Comparison of ENCODE assay signal across 8 cellular contexts in the genomic region with DNA sequence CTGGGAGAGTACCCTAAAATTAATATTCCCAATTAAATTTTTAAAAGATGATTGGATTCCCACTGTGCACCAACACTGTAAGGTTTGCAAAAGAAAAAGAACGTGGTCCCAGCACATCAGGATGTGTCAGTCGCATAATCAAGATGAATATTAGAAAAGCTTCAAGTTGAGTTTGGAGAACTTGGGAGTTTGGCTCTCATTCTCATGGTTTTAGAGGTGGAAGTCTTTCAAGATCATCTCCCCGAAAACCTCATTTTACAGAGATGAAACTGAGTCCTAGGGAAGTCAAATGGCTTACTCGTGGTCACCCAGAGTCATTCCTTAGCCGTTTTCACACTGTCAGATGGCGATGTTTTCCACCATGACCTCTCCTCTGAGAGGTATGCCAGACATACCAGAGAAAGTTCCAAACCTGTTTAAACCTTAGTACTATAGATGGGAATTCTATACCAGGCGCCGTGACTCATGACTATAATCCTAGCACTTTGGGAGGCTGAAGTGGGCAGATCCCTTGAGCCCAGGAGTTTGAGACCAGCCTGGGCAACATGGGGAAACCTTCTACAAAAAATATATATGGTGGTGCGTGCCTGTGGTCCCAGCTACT. TPM values are rescaled to one million over a fixed set of nuclear protein-coding genes. Genes with fewer than 3 reads are reported as not detected.
A peak's percentile ranks its signal among the peaks of the same experiment; 100 is the strongest.
DNase-seq lines count a peak whose midpoint lies in the region; ATAC-seq and TF ChIP-seq lines count a peak whose summit lies in the region.

No MANE protein-coding gene starts in this region.

- H3K27ac ChIP-seq in SJSA1: peak overlapping the region; percentile 93
- H3K27ac ChIP-seq in esophagus (ENCODE audit: low read depth in 2 of 2, low read length in 1 of 2): peak overlapping the region in 1 of 2 donors; percentile 80
- peak overlapping the region; percentile 93 to 98 for H3K27ac ChIP-seq in prostate gland

- ATAC-seq in HG02623 (IDR thresholded peaks at IDR 0.05; ENCODE audit: unreplicated experiment): no peak
- no peak for ATAC-seq in HG02885 (IDR thresholded peaks at IDR 0.05; ENCODE audit: poor library complexity, unreplicated experiment)

- H3K4me1 ChIP-seq in ES-I3 (ENCODE audit: insufficient read depth, low read length): peaks cover 25% of the 10 kb centered on the region
- H3K4me1 ChIP-seq in SJSA1 (replicated peaks): peaks cover 76% of the 10 kb centered on the region
- H3K4me1 ChIP-seq in esophagus (ENCODE audit: control insufficient read depth in 2 of 2, insufficient read depth in 2 of 2, low read length in 1 of 2): peaks cover 0 to 8% of the 10 kb centered on the region in 2 donors
- H3K4me1 ChIP-seq in prostate gland (replicated peaks): peaks cover 8% of the 10 kb centered on the region

- H3K27me3 ChIP-seq in SJSA1 (replicated peaks): no peaks in the 10 kb centered on the region
- no peaks in the 10 kb centered on the region for H3K27me3 ChIP-seq in esophagus (ENCODE audit: control insufficient read depth in 1 of 2, insufficient read depth in 2 of 2, low read length in 2 of 2)
- H3K27me3 ChIP-seq in prostate gland (replicated peaks; ENCODE audit: insufficient read depth): no peaks in the 10 kb centered on the region

- peaks cover 9% of the 10 kb centered on the region for H3K9me3 ChIP-seq in ES-I3 (ENCODE audit: control insufficient read depth, insufficient read depth, low read length)
- H3K9me3 ChIP-seq in SJSA1 (replicated peaks): peaks cover 13% of the 10 kb centered on the region
- no peaks in the 10 kb centered on the region for H3K9me3 ChIP-seq in esophagus (ENCODE audit: control insufficient read depth in 2 of 2, insufficient read depth in 1 of 2, low read depth in 1 of 2, low read length in 1 of 2)
- no peaks in the 10 kb centered on the region for H3K9me3 ChIP-seq in prostate gland

- H3K4me3 ChIP-seq in SJSA1 (peak overlapping the region; percentile 78), esophagus (ENCODE audit: low read depth in 1 of 2, low read length in 2 of 2) (peak overlapping the region; percentile 54 to 85), prostate gland (peak overlapping the region; percentile 86 to 97)

- H3K36me3 ChIP-seq in ES-I3 (ENCODE audit: insufficient read depth, low read length): peaks cover 16% of the 10 kb centered on the region; the same call in 1 of the 2 replicates
- peaks cover 63% of the 10 kb centered on the region for H3K36me3 ChIP-seq in SJSA1
- H3K36me3 ChIP-seq in esophagus (ENCODE audit: control insufficient read depth in 2 of 2, insufficient read depth in 2 of 2, low read length in 1 of 2): peaks cover 0 to 1% of the 10 kb centered on the region in 2 donors
- H3K36me3 ChIP-seq in prostate gland: no peaks in the 10 kb centered on the region

- H3K9ac ChIP-seq in ES-I3 (ENCODE audit: low read depth, low read length): peak overlapping the region; percentile 81

- intact Hi-C loops in prostate gland (cut with DNase I): loop anchor here (5.0 kb wide), 1 partner anchor 45 kb away; no protein-coding TSS in a partner anchor

- TF ChIP-seq POLR2A in prostate gland (IDR thresholded peaks at IDR 0.05): no peak

- 64 to 70% methylated on average over 9 of the region's 9 CpGs for WGBS in esophagus, 2 donors
- WGBS in prostate gland: 74% methylated on average over 9 of the region's 9 CpGs

- DNase-seq in SJSA1 (ENCODE audit: low read depth in 1 of 2, low spot score in 2 of 2) (no peak), prostate gland (ENCODE audit: low spot score) (no peak), 8988T (no peak), H4 (ENCODE audit: low spot score) (no peak)

- no peak for TF ChIP-seq CTCF in prostate gland (IDR thresholded peaks at IDR 0.05)

RNA-seq across cellular contexts. Expression of a gene that starts 1.2 kb away (rescaled TPM):
- 31.5 and 76.0 TPM in 2 replicates for total RNA-seq in SJSA1 (2014; rRNA removed; shearing (Covaris generic))
- 10 to 100 TPM; 15.5 to 49.5 TPM for polyA plus RNA-seq in esophagus
- 100 to 1,000 TPM in 1 of 2 donors, 10 to 100 TPM in 1; 39.9 to 175 TPM for total RNA-seq in prostate gland
- total RNA-seq in H4 (2014; rRNA removed; shearing (Covaris generic)): 33.7 and 41.8 TPM in 2 replicates
